1 cellular context compared by ENCODE assay signal in genomic region chr20:59028812-59029211, GRCh38.
TF ChIP-seq lines count a peak whose summit lies in the region.

No MANE protein-coding gene starts in this region.

TF ChIP-seq in endothelial cell of umbilical vein, 7 proteins besides CTCF, POLR2A, EP300 and RAD21:
- TF ChIP-seq EZH2 (IDR thresholded peaks at IDR 0.05; ENCODE audit: borderline replicate concordance, low read depth, low read length, severe bottlenecking), result no peak
- TF ChIP-seq JUN (IDR thresholded peaks at IDR 0.05; ENCODE audit: borderline replicate concordance, insufficient read depth, insufficient read length, low read depth), result no peak
- TF ChIP-seq FOS (IDR thresholded peaks at IDR 0.05; ENCODE audit: borderline replicate concordance, insufficient read depth, low read length), result no peak
- no peak for TF ChIP-seq MAX (IDR thresholded peaks at IDR 0.05; ENCODE audit: insufficient read depth, insufficient read length)
- TF ChIP-seq MYC (IDR thresholded peaks at IDR 0.05; ENCODE audit: low read depth, low read length), result no peak
- no peak for TF ChIP-seq GATA2 (IDR thresholded peaks at IDR 0.05; ENCODE audit: insufficient read depth, insufficient read length, low read depth, low read length)
- no peak for TF ChIP-seq POLR2AphosphoS5 (IDR thresholded peaks at IDR 0.05; ENCODE audit: insufficient read depth, low read depth, low read length)
TF ChIP-seq in endothelial cell of umbilical vein: peak in this region for 0.
